8 cellular contexts compared by ENCODE assay signal in genomic region chr5:119267958-119268386, GRCh38.
DNase-seq lines count a peak whose midpoint lies in the region; ATAC-seq and TF ChIP-seq lines count a peak whose summit lies in the region.

No MANE protein-coding gene starts in this region.

- H3K4me3 ChIP-seq in WERI-Rb-1 (ENCODE audit: low read depth, low read length) = peak overlapping the region; percentile 61
- peak overlapping the region; percentile 81 to 86 for H3K4me3 ChIP-seq in cardiac fibroblast (replicated peaks in 1 of 2; ENCODE audit: low read depth in 2 of 2, low read length in 2 of 2)
- H3K4me3 ChIP-seq in skin epidermis = peak overlapping the region; percentile 63 to 89 (median 74)

- H3K27me3 ChIP-seq in WERI-Rb-1 (ENCODE audit: insufficient read depth, low read depth, severe bottlenecking) = no peaks in the 10 kb centered on the region

- ATAC-seq in HG03066 (IDR thresholded peaks at IDR 0.05; ENCODE audit: low read depth, unreplicated experiment) = peak; percentile 73

- 0 out of 2 replicates have a peak, but pooled peaks cover 4% of the 10 kb centered on the region for H3K36me3 ChIP-seq in WERI-Rb-1

- peak; percentile 60 for TF ChIP-seq CTCF in WERI-Rb-1 (IDR thresholded peaks at IDR 0.05; ENCODE audit: low read depth, low read length)
- TF ChIP-seq CTCF in cardiac fibroblast (IDR thresholded peaks at IDR 0.05; ENCODE audit: low read depth, low read length) = peak; percentile 44

- peak overlapping the region; percentile 83 for H3K27ac ChIP-seq in WERI-Rb-1
- H3K27ac ChIP-seq in skin epidermis = peak overlapping the region; percentile 66 to 98 (median 89)

- DNase-seq in NK-92 treated with Interleukin-12 subunit alpha and Interleukin-12 subunit beta, amount 100 ng/mL, for 24 hours (lab: John Stamatoyannopoulos, UW) = peak; percentile 68
- no peak for DNase-seq in NK-92 (lab: John Stamatoyannopoulos, UW; ENCODE audit: unreplicated experiment)
- peak; percentile 77 for DNase-seq in NCI-H2107 treated with DMSO at 0.1 percent for 48 hours (lab: John Stamatoyannopoulos, UW; ENCODE audit: unreplicated experiment)
- DNase-seq in WERI-Rb-1 = peak; percentile 96
- peak; percentile 96 to 97 for DNase-seq in cardiac fibroblast (ENCODE audit: low read depth in 2 of 2)
- DNase-seq in iPS-NIHi7 (ENCODE audit: extremely low spot score) = peak; percentile 86

- H3K9me3 ChIP-seq in WERI-Rb-1 (ENCODE audit: severe bottlenecking) = no peaks in the 10 kb centered on the region
